37 cellular contexts compared by ENCODE assay signal in genomic region chr1:68083686-68084085, GRCh38. TPM values are rescaled to one million over a fixed set of nuclear protein-coding genes. Genes with fewer than 3 reads are reported as not detected.
"Had no signal": no experiment of that assay in that cellular context is flagged by ENCODE, and none has a peak within 500 bp of the region (broad histone marks: within the 10 kb centered on the region; RNA-seq: fewer than 3 reads in every experiment).

No MANE protein-coding gene starts in this region.

- H3K27ac ChIP-seq: adrenal gland, body of pancreas, brain microvascular endothelial cell, breast epithelium, cardiac muscle cell, VCaP had no signal

- H3K9me3 Mint-ChIP-seq: activated B cell treated with CpG ODN at 0.5 μM for 24 hours; activated CD4-positive, alpha-beta T cell treated with anti-CD3 and anti-CD28 coated beads, Interleukin-2, amount 10 ng/mL, durations not matched to agents 24 days and 14 days; activated CD8-positive, alpha-beta T cell treated with anti-CD3 and anti-CD28 coated beads for 36 hours; activated naive CD4-positive, alpha-beta T cell treated with anti-CD3 and anti-CD28 coated beads for 36 hours; activated naive CD4-positive, alpha-beta T cell treated with anti-CD3 and anti-CD28 coated beads, Interleukin-2, amount 50 U/mL, for 72 hours; activated T-cell treated with anti-CD3 and anti-CD28 coated beads, Interleukin-2, amount 50 U/mL, for 4 hours; activated T-helper 1 cell treated with anti-CD3 and anti-CD28 coated beads, Interleukin-12 subunit alpha, Interleukin-12 subunit beta, Interleukin-2, Interleukin-4 antibody, amounts not matched to agents 30 ng/mL and 10 ng/mL and 1 ng/mL, durations not matched to agents 14 hours and 24 hours and 36 hours; central memory CD8-positive, alpha-beta T cell; T-helper 1 cell treated with Interleukin-12 subunit alpha and Interleukin-12 subunit beta and Interleukin-4 antibody, amounts not matched to agents 30 μg/mL and 1 μg/mL, for 36 hours; T-helper 2 cell treated with Interferon-gamma antibody and Interleukin-4, amounts not matched to agents 5 μg/mL and 100 μg/mL, for 36 hours had no signal

- H3K27me3 ChIP-seq: adrenal gland, body of pancreas, brain microvascular endothelial cell, breast epithelium, cardiac muscle cell had no signal

- H3K9me3 ChIP-seq: adrenal gland, body of pancreas, breast epithelium had no signal

- DNase-seq: activated B cell treated with CpG ODN at 0.5 μM for 24 hours; activated CD4-positive, alpha-beta memory T cell treated with anti-CD3 and anti-CD28 coated beads for 36 hours; activated CD4-positive, alpha-beta T cell treated with anti-CD3 and anti-CD28 coated beads for 4 hours; activated CD4-positive, alpha-beta T cell treated with anti-CD3 and anti-CD28 coated beads, Interleukin-2, amount 10 ng/mL, durations not matched to agents 24 days and 14 days; activated CD4-positive, alpha-beta T cell treated with anti-CD3 and anti-CD28 coated beads, Interleukin-2, amount 50 U/mL, for 1 hour; activated CD4-positive, alpha-beta T cell treated with anti-CD3 and anti-CD28 coated beads, Interleukin-2, amount 50 U/mL, for 4 hours; activated CD4-positive, CD25-positive, alpha-beta regulatory T cell treated with anti-CD3 and anti-CD28 coated beads, Interleukin-2, amount 50 U/mL, for 72 hours; activated CD8-positive, alpha-beta memory T cell treated with anti-CD3 and anti-CD28 coated beads, Interleukin-2, amount 50 U/mL, for 4 hours; activated CD8-positive, alpha-beta T cell treated with anti-CD3 and anti-CD28 coated beads for 36 hours; activated effector memory CD4-positive, alpha-beta T cell treated with anti-CD3 and anti-CD28 coated beads, Interleukin-2, amount 50 U/mL, for 16 hours; activated gamma-delta T cell treated with Interleukin-2 at 50 U/mL for 16 hours; activated naive CD4-positive, alpha-beta T cell; activated naive CD4-positive, alpha-beta T cell treated with anti-CD3 and anti-CD28 coated beads for 36 hours; activated naive CD4-positive, alpha-beta T cell treated with anti-CD3 and anti-CD28 coated beads, Interleukin-2, amount 50 U/mL, for 16 hours; activated naive CD8-positive, alpha-beta T cell treated with anti-CD3 and anti-CD28 coated beads for 36 hours; activated T-cell treated with anti-CD3 and anti-CD28 coated beads for 4 hours; activated T-cell treated with anti-CD3 and anti-CD28 coated beads, Interleukin-2, amount 50 U/mL, for 1 hour; activated T-cell treated with anti-CD3 and anti-CD28 coated beads, Interleukin-2, amount 50 U/mL, for 4 hours; activated T-cell treated with anti-CD3 and anti-CD28 coated beads, Interleukin-2, amount 50 U/mL, for 72 hours; adrenal gland; amniotic stem cell; aorta; body of pancreas; brain microvascular endothelial cell; caudate nucleus; T-helper 1 cell; T-helper 2 cell; T-helper 9 cell had no signal

- H3K4me1 ChIP-seq: adrenal gland, body of pancreas, breast epithelium had no signal

- H3K36me3 ChIP-seq: adrenal gland, brain microvascular endothelial cell, breast epithelium, cardiac muscle cell had no signal

- ATAC-seq: activated CD8-positive, alpha-beta T cell treated with anti-CD3 and anti-CD28 coated beads for 36 hours; activated naive CD4-positive, alpha-beta T cell treated with anti-CD3 and anti-CD28 coated beads, Interleukin-2, amount 50 U/mL, for 72 hours; activated T-cell treated with anti-CD3 and anti-CD28 coated beads, Interleukin-2, amount 50 U/mL, for 4 hours; activated T-cell treated with anti-CD3 and anti-CD28 coated beads, Interleukin-2, amount 50 U/mL, for 72 hours; activated T-helper 17 cell treated with anti-CD3 and anti-CD28 coated beads, Interleukin-2, amount 50 U/mL, for 72 hours; body of pancreas had no signal

- H3K4me1 Mint-ChIP-seq: activated B cell treated with CpG ODN at 0.5 μM for 24 hours; activated CD4-positive, alpha-beta T cell treated with anti-CD3 and anti-CD28 coated beads, Interleukin-2, amount 10 ng/mL, durations not matched to agents 24 days and 14 days; activated naive CD8-positive, alpha-beta T cell treated with anti-CD3 and anti-CD28 coated beads for 36 hours; activated T-helper 17 cell treated with anti-CD3 and anti-CD28 coated beads, Interleukin-2, amount 50 U/mL, for 72 hours; central memory CD8-positive, alpha-beta T cell had no signal

- H3K36me3 Mint-ChIP-seq: activated CD4-positive, alpha-beta memory T cell treated with anti-CD3 and anti-CD28 coated beads for 36 hours; activated naive CD4-positive, alpha-beta T cell treated with anti-CD3 and anti-CD28 coated beads, Interleukin-2, amount 50 U/mL, for 72 hours; activated naive CD8-positive, alpha-beta T cell treated with anti-CD3 and anti-CD28 coated beads for 36 hours had no signal

- H3K4me3 ChIP-seq: adrenal gland, body of pancreas, breast epithelium, cardiac muscle cell had no signal

- H3K4me3 Mint-ChIP-seq: activated B cell treated with CpG ODN at 0.5 μM for 24 hours; activated CD4-positive, alpha-beta memory T cell treated with anti-CD3 and anti-CD28 coated beads for 36 hours; activated CD4-positive, alpha-beta T cell treated with anti-CD3 and anti-CD28 coated beads, Interleukin-2, amount 10 ng/mL, durations not matched to agents 24 days and 14 days; activated CD8-positive, alpha-beta T cell treated with anti-CD3 and anti-CD28 coated beads for 36 hours; activated naive CD4-positive, alpha-beta T cell treated with anti-CD3 and anti-CD28 coated beads for 36 hours; activated naive CD8-positive, alpha-beta T cell treated with anti-CD3 and anti-CD28 coated beads for 36 hours; activated T-cell treated with anti-CD3 and anti-CD28 coated beads, Interleukin-2, amount 50 U/mL, for 4 hours; activated T-cell treated with anti-CD3 and anti-CD28 coated beads, Interleukin-2, amount 50 U/mL, for 72 hours; activated T-helper 1 cell treated with anti-CD3 and anti-CD28 coated beads, Interleukin-12 subunit alpha, Interleukin-12 subunit beta, Interleukin-2, Interleukin-4 antibody, amounts not matched to agents 30 ng/mL and 10 ng/mL and 1 ng/mL, durations not matched to agents 14 hours and 24 hours and 36 hours; activated T-helper 17 cell treated with anti-CD3 and anti-CD28 coated beads, Interleukin-2, amount 50 U/mL, for 72 hours; central memory CD8-positive, alpha-beta T cell; T-helper 1 cell treated with Interleukin-12 subunit alpha and Interleukin-12 subunit beta and Interleukin-4 antibody, amounts not matched to agents 30 μg/mL and 1 μg/mL, for 36 hours; T-helper 2 cell treated with Interferon-gamma antibody and Interleukin-4, amounts not matched to agents 5 μg/mL and 100 μg/mL, for 36 hours had no signal

- H3K27me3 Mint-ChIP-seq: activated CD4-positive, alpha-beta T cell treated with anti-CD3 and anti-CD28 coated beads, Interleukin-2, amount 10 ng/mL, durations not matched to agents 24 days and 14 days had no signal

- H3K27ac Mint-ChIP-seq: activated B cell treated with CpG ODN at 0.5 μM for 24 hours; activated CD4-positive, alpha-beta memory T cell treated with anti-CD3 and anti-CD28 coated beads for 36 hours; activated CD4-positive, alpha-beta T cell treated with anti-CD3 and anti-CD28 coated beads, Interleukin-2, amount 10 ng/mL, durations not matched to agents 24 days and 14 days; activated CD8-positive, alpha-beta T cell treated with anti-CD3 and anti-CD28 coated beads for 36 hours; activated naive CD4-positive, alpha-beta T cell treated with anti-CD3 and anti-CD28 coated beads for 36 hours; activated naive CD4-positive, alpha-beta T cell treated with anti-CD3 and anti-CD28 coated beads, Interleukin-2, amount 50 U/mL, for 72 hours; activated naive CD8-positive, alpha-beta T cell treated with anti-CD3 and anti-CD28 coated beads for 36 hours; activated T-cell treated with anti-CD3 and anti-CD28 coated beads, Interleukin-2, amount 50 U/mL, for 72 hours; activated T-helper 1 cell treated with anti-CD3 and anti-CD28 coated beads, Interleukin-12 subunit alpha, Interleukin-12 subunit beta, Interleukin-2, Interleukin-4 antibody, amounts not matched to agents 30 ng/mL and 10 ng/mL and 1 ng/mL, durations not matched to agents 14 hours and 24 hours and 36 hours; activated T-helper 17 cell treated with anti-CD3 and anti-CD28 coated beads, Interleukin-2, amount 50 U/mL, for 72 hours; T-helper 1 cell treated with Interleukin-12 subunit alpha and Interleukin-12 subunit beta and Interleukin-4 antibody, amounts not matched to agents 30 μg/mL and 1 μg/mL, for 36 hours; T-helper 2 cell treated with Interferon-gamma antibody and Interleukin-4, amounts not matched to agents 5 μg/mL and 100 μg/mL, for 36 hours had no signal

RNA-seq across cellular contexts. Expression of gene DIRAS3, which starts 33.3 kb away (rescaled TPM):
- total RNA-seq: activated B cell treated with CpG ODN at 0.5 μM for 24 hours; activated CD4-positive, alpha-beta memory T cell treated with anti-CD3 and anti-CD28 coated beads for 36 hours; activated CD4-positive, alpha-beta T cell treated with anti-CD3 and anti-CD28 coated beads, Interleukin-2, amount 10 ng/mL, durations not matched to agents 24 days and 14 days; activated naive CD4-positive, alpha-beta T cell treated with anti-CD3 and anti-CD28 coated beads for 36 hours; activated naive CD4-positive, alpha-beta T cell treated with anti-CD3 and anti-CD28 coated beads, Interleukin-2, amount 50 U/mL, for 72 hours; activated T-cell treated with anti-CD3 and anti-CD28 coated beads, Interleukin-2, amount 50 U/mL, for 4 hours; activated T-helper 1 cell treated with anti-CD3 and anti-CD28 coated beads, Interleukin-12 subunit alpha, Interleukin-12 subunit beta, Interleukin-2, Interleukin-4 antibody, amounts not matched to agents 30 ng/mL and 10 ng/mL and 1 ng/mL, durations not matched to agents 14 hours and 24 hours and 36 hours; activated T-helper 17 cell treated with anti-CD3 and anti-CD28 coated beads, Interleukin-2, amount 50 U/mL, for 72 hours had no signal
